ENCODE assay signal across 8 cellular contexts in genomic region chr7:4882169-4882741, GRCh38. TPM values are rescaled to one million over a fixed set of nuclear protein-coding genes. Genes with fewer than 3 reads are reported as not detected.
A peak's percentile ranks its signal among the peaks of the same experiment; 100 is the strongest.
DNase-seq lines count a peak whose midpoint lies in the region; ATAC-seq lines count a peak whose summit lies in the region.

No MANE protein-coding gene starts in this region.

- no peak overlapping the region for H3K27ac Mint-ChIP-seq in stimulated activated memory B cell treated with anti-CD40 and anti-IgM and Interleukin-4, amounts not matched to agents 10 μg/mL and 1 μg/mL and 100 μg/mL, for 72 hours

- H3K4me1 ChIP-seq in urinary bladder (ENCODE audit: insufficient read depth) = no peaks in the 10 kb centered on the region

- ATAC-seq in GM18909 (IDR thresholded peaks at IDR 0.05; ENCODE audit: poor library complexity, unreplicated experiment) = no peak
- no peak for ATAC-seq in stimulated activated memory B cell treated with anti-CD40 and anti-IgM and Interleukin-4, amounts not matched to agents 10 μg/mL and 1 μg/mL and 100 μg/mL, for 72 hours

- H3K36me3 Mint-ChIP-seq in stimulated activated memory B cell treated with anti-CD40 and anti-IgM and Interleukin-4, amounts not matched to agents 10 μg/mL and 1 μg/mL and 100 μg/mL, for 72 hours = no peaks in the 10 kb centered on the region

- no peaks in the 10 kb centered on the region for H3K9me3 Mint-ChIP-seq in stimulated activated memory B cell treated with anti-CD40 and anti-IgM and Interleukin-4, amounts not matched to agents 10 μg/mL and 1 μg/mL and 100 μg/mL, for 72 hours

- WGBS in urinary bladder = 5% methylated on average over 25 of the region's 25 CpGs

- peak overlapping the region; percentile 81 for H3K27ac ChIP-seq in urinary bladder (ENCODE audit: low read depth)

- DNase-seq in C1 segment of cervical spinal cord (lab: John Stamatoyannopoulos, UW) (peak in 10 of 14 donors; percentile 25 to 82 (median 39)), NCI-H69 (lab: John Stamatoyannopoulos, UW) (peak; percentile 66), epidermal melanocyte (ENCODE audit: insufficient read length, low spot score) (peak; percentile 69), midbrain (lab: John Stamatoyannopoulos, UW) (peak; percentile 51), NCI-H1694 (lab: John Stamatoyannopoulos, UW) (no peak)

- no peaks in the 10 kb centered on the region for H3K36me3 ChIP-seq in urinary bladder (ENCODE audit: insufficient read depth)

- H3K27me3 Mint-ChIP-seq in stimulated activated memory B cell treated with anti-CD40 and anti-IgM and Interleukin-4, amounts not matched to agents 10 μg/mL and 1 μg/mL and 100 μg/mL, for 72 hours = peaks cover 82% of the 10 kb centered on the region

- H3K4me3 Mint-ChIP-seq in stimulated activated memory B cell treated with anti-CD40 and anti-IgM and Interleukin-4, amounts not matched to agents 10 μg/mL and 1 μg/mL and 100 μg/mL, for 72 hours = no peak overlapping the region

- peaks cover 16% of the 10 kb centered on the region for H3K4me1 Mint-ChIP-seq in stimulated activated memory B cell treated with anti-CD40 and anti-IgM and Interleukin-4, amounts not matched to agents 10 μg/mL and 1 μg/mL and 100 μg/mL, for 72 hours

- peak overlapping the region; percentile 62 for H3K4me3 ChIP-seq in urinary bladder (ENCODE audit: low read depth, low read length)

RNA-seq across cellular contexts. Expression of gene RADIL, which starts 1.3 kb away (rescaled TPM):
- total RNA-seq in urinary bladder = 4.9 TPM
- 8.0 TPM for polyA plus RNA-seq in urinary bladder

RNA-seq across cellular contexts. Expression of gene PAPOLB, which starts 20.4 kb away (rescaled TPM):
- total RNA-seq in urinary bladder = 2.2 TPM
- polyA plus RNA-seq in urinary bladder = 0.04 TPM
